Comparison of ENCODE assay signal across 8 cellular contexts in genomic region chr16:56190903-56191806, GRCh38. TPM values are rescaled to one million over a fixed set of nuclear protein-coding genes. Genes with fewer than 3 reads are reported as not detected.
DNase-seq lines count a peak whose midpoint lies in the region; ATAC-seq, FAIRE-seq and TF ChIP-seq lines count a peak whose summit lies in the region.

Gene GNAO1, plus strand, starts transcription at chr16:56191489. Its CDS starts 747 bp downstream, at chr16:56192236.

- no peak for FAIRE-seq in GM12878 (lab: Jason Lieb, UNC)

- H3K4me2 ChIP-seq in GM12878 (ENCODE audit: control insufficient read depth, insufficient read depth), result peak within 1 kb of the TSS; percentile 64; the same call in 1 of the 2 replicates

- H3K27ac Mint-ChIP-seq in T-helper 1 cell treated with Interleukin-12 subunit alpha and Interleukin-12 subunit beta and Interleukin-4 antibody, amounts not matched to agents 30 μg/mL and 1 μg/mL, for 36 hours, result no peak within 1 kb of the TSS

- ATAC-seq in GM12878, result no peak; the same call in 2 of the 3 replicates
- ATAC-seq in HG02610 (IDR thresholded peaks at IDR 0.05; ENCODE audit: unreplicated experiment), result no peak
- ATAC-seq in HG03378 (IDR thresholded peaks at IDR 0.05; ENCODE audit: unreplicated experiment), result no peak

- peaks cover 12% of the 10 kb centered on the region for H3K4me1 Mint-ChIP-seq in T-helper 1 cell treated with Interleukin-12 subunit alpha and Interleukin-12 subunit beta and Interleukin-4 antibody, amounts not matched to agents 30 μg/mL and 1 μg/mL, for 36 hours (ENCODE audit: low read depth)

- H3K4me1 ChIP-seq in GM12878 (ENCODE audit: control insufficient read depth, insufficient read depth, low read length) (no peaks in the 10 kb centered on the region), rectal smooth muscle tissue (ENCODE audit: control insufficient read depth, insufficient read depth, low read length) (peaks cover 8% of the 10 kb centered on the region)

- TF ChIP-seq CTCF in GM12865 (IDR thresholded peaks at IDR 0.05; ENCODE audit: insufficient read depth, low read depth, low read length, missing control alignments) (no peak), GM12878 (IDR thresholded peaks at IDR 0.05 in 2 of 3, conservative IDR thresholded peaks at IDR 0.05 in 1 of 3; ENCODE audit: control insufficient read depth in 2 of 3, extremely low read depth in 1 of 3, insufficient read depth in 1 of 3, low read depth in 3 of 3, low read length in 3 of 3) (no peak)

- CTCF ChIA-PET in GM12878 (lab: Yijun Ruan, JAX), result no interaction called here

- H3K79me2 ChIP-seq in GM12878 (ENCODE audit: control insufficient read depth, insufficient read depth, low read length), result no peaks in the 10 kb centered on the region

- no peak for TF ChIP-seq POLR2A in GM12878 (IDR thresholded peaks at IDR 0.05; ENCODE audit: low read depth, low read length)

- no peaks in the 10 kb centered on the region for H3K36me3 Mint-ChIP-seq in T-helper 1 cell treated with Interleukin-12 subunit alpha and Interleukin-12 subunit beta and Interleukin-4 antibody, amounts not matched to agents 30 μg/mL and 1 μg/mL, for 36 hours (ENCODE audit: low read depth)

- H3K27ac ChIP-seq in GM12878 (ENCODE audit: control insufficient read depth, insufficient read depth), result no peak within 1 kb of the TSS
- peak within 1 kb of the TSS; percentile 94 for H3K27ac ChIP-seq in rectal smooth muscle tissue (ENCODE audit: low read depth, low read length)

- RAD21 ChIA-PET in GM12878 (lab: Charles Lee; ENCODE audit: unreplicated experiment), result no interaction called here

- H2AFZ ChIP-seq in GM12878 (ENCODE audit: control insufficient read depth, low read depth, low read length), result no peak within 1 kb of the TSS

- intact Hi-C loops in GM12878 (cut with micrococcal nuclease; ENCODE audit: unreplicated experiment), result no loop called here

- no TSS peak for BruUV-seq in GM12878 (replicated peaks; lab: Mats Ljungman, UMichigan)

- in situ Hi-C loops in GM12878 (cut with MboI), result no loop called here

- H3K9me3 ChIP-seq in GM12878 (replicated peaks; ENCODE audit: control insufficient read depth, insufficient read depth, low read length), result no peaks in the 10 kb centered on the region; the same call in 2 of the 3 replicates

- POLR2A ChIA-PET in GM12878 (lab: Charles Lee), result no interaction called here

- no peaks in the 10 kb centered on the region for H3K36me3 ChIP-seq in GM12878 (ENCODE audit: control insufficient read depth in 2 of 2, insufficient read depth in 2 of 2, low read length in 1 of 2)
- H3K36me3 ChIP-seq in rectal smooth muscle tissue (ENCODE audit: control insufficient read depth, insufficient read depth, low read length), result no peaks in the 10 kb centered on the region

- H3K4me3 Mint-ChIP-seq in T-helper 1 cell treated with Interleukin-12 subunit alpha and Interleukin-12 subunit beta and Interleukin-4 antibody, amounts not matched to agents 30 μg/mL and 1 μg/mL, for 36 hours, result peak within 1 kb of the TSS; percentile 77

- no peak for TF ChIP-seq RAD21 in GM12878 (IDR thresholded peaks at IDR 0.05; ENCODE audit: insufficient read depth, low read depth, low read length)

- H4K20me1 ChIP-seq in GM12878 (ENCODE audit: control insufficient read depth, insufficient read depth), result no peaks in the 10 kb centered on the region

- no peak for TF ChIP-seq EP300 in GM12878 (IDR thresholded peaks at IDR 0.05; ENCODE audit: borderline replicate concordance in 1 of 2, control insufficient read depth in 1 of 2, low read depth in 2 of 2, low read length in 2 of 2)

- no peaks in the 10 kb centered on the region for H3K9me3 Mint-ChIP-seq in T-helper 1 cell treated with Interleukin-12 subunit alpha and Interleukin-12 subunit beta and Interleukin-4 antibody, amounts not matched to agents 30 μg/mL and 1 μg/mL, for 36 hours

- H3K4me3 ChIP-seq in GM12865 (ENCODE audit: low read depth, low read length) (peak within 1 kb of the TSS; percentile 37; the same call in 1 of the 2 replicates), GM12878 (no peak within 1 kb of the TSS), rectal smooth muscle tissue (ENCODE audit: low read length) (peak within 1 kb of the TSS; percentile 68)
- peak within 1 kb of the TSS; percentile 57 for H3K4me3 ChIP-seq in Jurkat, Clone E6-1 (ENCODE audit: low read length)

- peaks cover 83% of the 10 kb centered on the region for H3K27me3 Mint-ChIP-seq in T-helper 1 cell treated with Interleukin-12 subunit alpha and Interleukin-12 subunit beta and Interleukin-4 antibody, amounts not matched to agents 30 μg/mL and 1 μg/mL, for 36 hours (ENCODE audit: low read depth)

- SMC1A ChIA-PET in GM12878 (lab: Charles Lee; ENCODE audit: uncharacterized antibody, unreplicated experiment), result no interaction called here

- DNase-seq in GM12865 (ENCODE audit: low read depth) (peak; percentile 22), GM12878 (ENCODE audit: low read depth, low spot score) (no peak), hypothalamus (lab: John Stamatoyannopoulos, UW) (peak in 50 of 51 donors; percentile 48 to 96 (median 82))
- DNase-seq in Jurkat, Clone E6-1 (ENCODE audit: low read depth, low spot score), result peak; percentile 47

- WGBS in GM12878 (ENCODE audit: insufficient coverage, insufficient replicate concordance, low lambda C conversion rate, missing lambda C conversion rate), result 7% methylated on average over 43 of the region's 123 CpGs

- no peak within 1 kb of the TSS for H3K9ac ChIP-seq in GM12878 (ENCODE audit: control insufficient read depth, insufficient read depth, low read length)
- H3K9ac ChIP-seq in rectal smooth muscle tissue (ENCODE audit: low read length), result peak within 1 kb of the TSS; percentile 59

- H3K27me3 ChIP-seq in GM12878 (replicated peaks in 1 of 2; ENCODE audit: control insufficient read depth in 2 of 2, insufficient read depth in 2 of 2, low read length in 1 of 2) (peaks cover 17 to 40% of the 10 kb centered on the region in 2 experiments), rectal smooth muscle tissue (ENCODE audit: control insufficient read depth, insufficient read depth, low read length) (peaks cover 2% of the 10 kb centered on the region)

TF ChIP-seq in GM12878, 131 proteins besides CTCF, POLR2A, EP300 and RAD21:
- TF ChIP-seq CUX1 (IDR thresholded peaks at IDR 0.05; ENCODE audit: insufficient replicate concordance, low read depth, low read length) (no peak), SUZ12 (IDR thresholded peaks at IDR 0.05; ENCODE audit: unreplicated experiment) (peak; percentile 43)

RNA-seq across cellular contexts. Expression of gene GNAO1, which starts in this region (rescaled TPM):
- 8.8 TPM for polyA plus RNA-seq in Jurkat, Clone E6-1 (2012; ENCODE audit: insufficient read depth, insufficient read length)
- not detected in 2 replicates for total RNA-seq in GM12878 (2013; cell fraction: nucleolus; rRNA removed)
- 0.23 TPM in 1 of 2 replicates, not detected in the other for total RNA-seq in GM12878 (2014; rRNA removed)
- not detected in 2 replicates for total RNA-seq in GM12878 (2014; rRNA removed; fragmentation: Illumina TruSeq; extraction: Trizol)
- total RNA-seq in GM12878 (2021), result 0.05 TPM in 1 of 2 replicates, not detected in the other
- polyA plus RNA-seq in GM12878 (2011; ENCODE audit: low read depth), result not detected
- not detected in 2 replicates for polyA plus RNA-seq in GM12878 (2011; rRNA removed)
- polyA plus RNA-seq in GM12878 (2011; cell fraction: cytosol; rRNA removed), result not detected in 2 replicates
- polyA plus RNA-seq in GM12878 (2011; cell fraction: nucleus; rRNA removed), result not detected in 2 replicates
- not detected in 2 replicates for polyA plus RNA-seq in GM12878 (2012)
- polyA plus RNA-seq in GM12878 (2014; fragmentation: Illumina TruSeq; extraction: Trizol), result not detected in 2 replicates
- polyA plus RNA-seq in GM12878 (2014; fragmentation: Nextera tagmentation; extraction: Ambion mirVana), result under 1 TPM in 1 of 2 experiments, not detected in 1; 0.05 TPM
- 0.05 TPM in 1 of 2 replicates, not detected in the other for polyA plus RNA-seq in GM12878 (2014; rRNA removed)
- under 1 TPM; 0.05 to 0.28 TPM for polyA plus RNA-seq in GM12878 (2016; fragmentation: Nextera tagmentation; extraction: Ambion mirVana)
- not detected in 2 replicates for polyA minus RNA-seq in GM12878 (2011; rRNA and poly(A)+ RNA removed)
- polyA minus RNA-seq in GM12878 (2011; cell fraction: cytosol; rRNA and poly(A)+ RNA removed), result not detected in 2 replicates
- polyA minus RNA-seq in GM12878 (2011; cell fraction: nucleus; rRNA and poly(A)+ RNA removed), result not detected in 2 replicates
